8 cellular contexts compared by ENCODE assay signal in the genomic region with DNA sequence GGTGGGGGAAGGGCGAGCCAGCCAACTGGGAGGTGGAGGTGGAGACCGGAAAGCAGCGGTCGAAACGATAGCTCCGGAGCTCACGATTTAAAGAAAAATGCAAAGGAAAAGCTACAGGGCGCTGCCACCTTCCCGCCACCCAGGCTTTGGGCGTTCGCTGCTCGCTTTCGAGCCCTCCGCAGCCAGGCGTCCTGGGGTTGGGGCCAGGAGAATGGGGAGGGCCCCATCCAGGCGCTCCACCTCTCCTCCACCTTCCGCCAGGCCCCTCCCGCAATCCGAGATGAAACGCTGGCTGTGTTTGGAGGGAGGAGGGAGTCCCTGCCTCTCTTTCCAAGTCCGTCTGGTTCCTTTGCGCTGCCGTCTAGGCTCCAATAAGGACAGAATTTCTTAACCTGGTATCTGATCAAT. TPM values are rescaled to one million over a fixed set of nuclear protein-coding genes. Genes with fewer than 3 reads are reported as not detected.
DNase-seq lines count a peak whose midpoint lies in the region; ATAC-seq and TF ChIP-seq lines count a peak whose summit lies in the region.

No MANE protein-coding gene starts in this region.

- H3K9me3 ChIP-seq in SU-DHL-6 (ENCODE audit: insufficient read depth, low read length) (no peaks in the 10 kb centered on the region), mucosa of rectum (ENCODE audit: control insufficient read depth in 2 of 2, low read length in 2 of 2) (no peaks in the 10 kb centered on the region), uterus (no peaks in the 10 kb centered on the region)

- DNase-seq in Ammon's horn (ENCODE audit: low spot score), result peak; percentile 48
- DNase-seq in Kasumi-1 (lab: John Stamatoyannopoulos, UW), result peak; percentile 80 to 89
- DNase-seq in epithelial cell of esophagus (ENCODE audit: low read depth), result peak; percentile 78
- DNase-seq in uterus, result peak; percentile 74 to 80
- DNase-seq in GF-D8 (lab: John Stamatoyannopoulos, UW), result no peak

- peak overlapping the region; percentile 65 for H3K4me2 ChIP-seq in SU-DHL-6 (ENCODE audit: low read depth, low read length, poor library complexity, severe bottlenecking)

- H3K9ac ChIP-seq in SU-DHL-6 (ENCODE audit: low read length), result peak overlapping the region; percentile 39; the same call in 1 of the 2 replicates
- H3K9ac ChIP-seq in mucosa of rectum (ENCODE audit: low read depth in 1 of 2, low read length in 2 of 2), result peak overlapping the region; percentile 56 to 65

- H3K4me3 ChIP-seq in SU-DHL-6 (ENCODE audit: insufficient read depth, low read length, poor library complexity, severe bottlenecking) (peak overlapping the region; percentile 43), epithelial cell of esophagus (ENCODE audit: low read length) (peak overlapping the region; percentile 50), mucosa of rectum (ENCODE audit: low read length in 2 of 2) (peak overlapping the region; percentile 86 to 87), uterus (peak overlapping the region; percentile 41 to 47)

- no peaks in the 10 kb centered on the region for H3K27me3 ChIP-seq in SU-DHL-6 (ENCODE audit: low read length)
- peaks cover 17 to 18% of the 10 kb centered on the region in 2 donors for H3K27me3 ChIP-seq in mucosa of rectum (ENCODE audit: control insufficient read depth in 2 of 2, insufficient read depth in 2 of 2, low read length in 2 of 2)
- H3K27me3 ChIP-seq in uterus, result no peaks in the 10 kb centered on the region

- H3K36me3 ChIP-seq in SU-DHL-6 (ENCODE audit: low read length) (no peaks in the 10 kb centered on the region), mucosa of rectum (ENCODE audit: control insufficient read depth in 2 of 2, insufficient read depth in 2 of 2, low read length in 2 of 2) (no peaks in the 10 kb centered on the region), uterus (no peaks in the 10 kb centered on the region)

- no peaks in the 10 kb centered on the region for H3F3A ChIP-seq in SU-DHL-6 (ENCODE audit: insufficient read depth)

- H3K79me2 ChIP-seq in SU-DHL-6 (ENCODE audit: insufficient read depth, low read length), result no peaks in the 10 kb centered on the region

- intact Hi-C loops in uterus (cut with DNase I; ENCODE audit: low total_unique reads), result loop anchor here (5.0 kb wide), 2 partner anchors 186 to 361 kb away; no protein-coding TSS in a partner anchor

- ATAC-seq in GM18867 (IDR thresholded peaks at IDR 0.05; ENCODE audit: unreplicated experiment), result peak; percentile 2

- H3K4me1 ChIP-seq in mucosa of rectum (ENCODE audit: control insufficient read depth in 2 of 2, insufficient read depth in 2 of 2, low read length in 2 of 2) (peaks cover 16 to 22% of the 10 kb centered on the region in 2 donors), uterus (peaks cover 0 to 16% of the 10 kb centered on the region in 2 donors)

- H4K20me1 ChIP-seq in SU-DHL-6 (ENCODE audit: low read depth, low read length), result no peaks in the 10 kb centered on the region

- H3K27ac ChIP-seq in SU-DHL-6 (ENCODE audit: low read depth, low read length) (no peak overlapping the region; the same call in 1 of the 2 replicates), mucosa of rectum (ENCODE audit: low read depth in 2 of 2, low read length in 2 of 2) (peak overlapping the region; percentile 70 to 71), uterus (peak overlapping the region; percentile 85 to 87)

- no peak for TF ChIP-seq POLR2A in uterus (IDR thresholded peaks at IDR 0.05)

- no peaks in the 10 kb centered on the region for H3K9me2 ChIP-seq in SU-DHL-6 (replicated peaks; ENCODE audit: insufficient read depth, low read length)

- TF ChIP-seq CTCF in SU-DHL-6 (IDR thresholded peaks at IDR 0.05; ENCODE audit: insufficient read depth, low read length, poor library complexity, severe bottlenecking) (no peak), epithelial cell of esophagus (IDR thresholded peaks at IDR 0.05; ENCODE audit: insufficient read depth, low read depth, low read length, missing control alignments) (no peak), uterus (IDR thresholded peaks at IDR 0.05) (no peak)

- H2AFZ ChIP-seq in SU-DHL-6 (ENCODE audit: low read depth, low read length, severe bottlenecking), result peak overlapping the region; percentile 89

RNA-seq across cellular contexts. Expression of gene ABTB2, which starts 0.5 kb away (rescaled TPM):
- 1 to 10 TPM; 2.9 to 8.2 (median 6.6) TPM for total RNA-seq in uterus
